In genomic region chr21:16323586-16323985, GRCh38 we compare ENCODE assay signal across 25 cellular contexts.
DNase-seq lines count a peak whose midpoint lies in the region; ATAC-seq, FAIRE-seq and TF ChIP-seq lines count a peak whose summit lies in the region.
"Had no signal": no experiment of that assay in that cellular context is flagged by ENCODE, and none has a peak within 500 bp of the region (broad histone marks: within the 10 kb centered on the region; RNA-seq: fewer than 3 reads in every experiment).

No MANE protein-coding gene starts in this region.

- no peak for ATAC-seq in natural killer cell treated with Interleukin-12 subunit alpha and Interleukin-12 subunit beta and Interleukin-15 and Interleukin-18, amount 100 ng/mL, for 72 hours
- ATAC-seq: activated CD8-positive, alpha-beta T cell treated with anti-CD3 and anti-CD28 coated beads, Interleukin-2, amount 10 ng/mL, durations not matched to agents 7 days and 5 days; activated T-helper 17 cell treated with anti-CD3 and anti-CD28 coated beads, Interleukin-2, amount 50 U/mL, for 72 hours; gastroesophageal sphincter; left colon; stimulated activated naive B cell treated with anti-CD40 and anti-IgM and Interleukin-4, amounts not matched to agents 10 μg/mL and 1 μg/mL and 100 μg/mL, for 72 hours had no signal

- H3K27me3 Mint-ChIP-seq in chondrocyte (ENCODE audit: low read depth): no peaks in the 10 kb centered on the region
- H3K27me3 Mint-ChIP-seq in natural killer cell treated with Interleukin-12 subunit alpha and Interleukin-12 subunit beta and Interleukin-15 and Interleukin-18, amount 100 ng/mL, for 72 hours: no peaks in the 10 kb centered on the region
- H3K27me3 Mint-ChIP-seq: activated T-helper 17 cell treated with anti-CD3 and anti-CD28 coated beads, Interleukin-2, amount 50 U/mL, for 72 hours; stimulated activated naive B cell treated with anti-CD40 and anti-IgM and Interleukin-4, amounts not matched to agents 10 μg/mL and 1 μg/mL and 100 μg/mL, for 72 hours had no signal

- DNase-seq in EL: peak; percentile 38
- no peak for DNase-seq in chondrocyte (ENCODE audit: low spot score)
- peak; percentile 36 for DNase-seq in fibroblast of the conjunctiva (ENCODE audit: low read depth)
- peak; percentile 74 for DNase-seq in renal cortical epithelial cell (ENCODE audit: low read depth)
- no peak for DNase-seq in H54 (ENCODE audit: insufficient read length, low spot score)
- DNase-seq in epidermal melanocyte (ENCODE audit: insufficient read length, low spot score): no peak
- DNase-seq in NCI-H82 treated with DMSO at 0.1 percent for 48 hours (lab: John Stamatoyannopoulos, UW; ENCODE audit: unreplicated experiment): no peak
- no peak for DNase-seq in natural killer cell treated with Interleukin-12 subunit alpha and Interleukin-12 subunit beta and Interleukin-15 and Interleukin-18, amount 100 ng/mL, for 72 hours (ENCODE audit: low spot score)
- DNase-seq: activated CD8-positive, alpha-beta T cell treated with anti-CD3 and anti-CD28 coated beads, Interleukin-2, amount 10 ng/mL, durations not matched to agents 7 days and 5 days; activated naive CD4-positive, alpha-beta T cell treated with anti-CD3 and anti-CD28 coated beads, Interleukin-2, amount 50 U/mL, for 16 hours; amygdala; DMS153; effector CD4-positive, alpha-beta T cell; H9; left colon; NCI-H146; NCI-H446; NCI-H748 treated with DMSO at 0.1 percent for 48 hours; Peyer's patch; SHP77; small intestine; stimulated activated naive B cell treated with anti-CD40 and anti-IgM and Interleukin-4, amounts not matched to agents 10 μg/mL and 1 μg/mL and 100 μg/mL, for 72 hours; T-helper 2 cell had no signal

- TF ChIP-seq CTCF in chondrocyte (IDR thresholded peaks at IDR 0.05): no peak

- H3K36me3 Mint-ChIP-seq in chondrocyte (ENCODE audit: low read depth): peaks cover 2% of the 10 kb centered on the region
- H3K36me3 Mint-ChIP-seq in natural killer cell treated with Interleukin-12 subunit alpha and Interleukin-12 subunit beta and Interleukin-15 and Interleukin-18, amount 100 ng/mL, for 72 hours: no peaks in the 10 kb centered on the region
- H3K36me3 Mint-ChIP-seq: stimulated activated naive B cell treated with anti-CD40 and anti-IgM and Interleukin-4, amounts not matched to agents 10 μg/mL and 1 μg/mL and 100 μg/mL, for 72 hours had no signal

- peak overlapping the region; percentile 79 for H3K27ac Mint-ChIP-seq in chondrocyte (ENCODE audit: unreplicated experiment)
- H3K27ac Mint-ChIP-seq in natural killer cell treated with Interleukin-12 subunit alpha and Interleukin-12 subunit beta and Interleukin-15 and Interleukin-18, amount 100 ng/mL, for 72 hours: no peak overlapping the region
- H3K27ac Mint-ChIP-seq: activated CD8-positive, alpha-beta T cell treated with anti-CD3 and anti-CD28 coated beads, Interleukin-2, amount 10 ng/mL, durations not matched to agents 7 days and 5 days; activated T-helper 17 cell treated with anti-CD3 and anti-CD28 coated beads, Interleukin-2, amount 50 U/mL, for 72 hours; H9; stimulated activated naive B cell treated with anti-CD40 and anti-IgM and Interleukin-4, amounts not matched to agents 10 μg/mL and 1 μg/mL and 100 μg/mL, for 72 hours had no signal

- peaks cover 4% of the 10 kb centered on the region for H3K9me3 Mint-ChIP-seq in chondrocyte (ENCODE audit: low read depth)
- peaks cover 5% of the 10 kb centered on the region for H3K9me3 Mint-ChIP-seq in natural killer cell treated with Interleukin-12 subunit alpha and Interleukin-12 subunit beta and Interleukin-15 and Interleukin-18, amount 100 ng/mL, for 72 hours
- H3K9me3 Mint-ChIP-seq: activated T-helper 17 cell treated with anti-CD3 and anti-CD28 coated beads, Interleukin-2, amount 50 U/mL, for 72 hours; H9; stimulated activated naive B cell treated with anti-CD40 and anti-IgM and Interleukin-4, amounts not matched to agents 10 μg/mL and 1 μg/mL and 100 μg/mL, for 72 hours had no signal

- H3K4me1 Mint-ChIP-seq in chondrocyte (ENCODE audit: low read depth): peaks cover 44% of the 10 kb centered on the region
- no peaks in the 10 kb centered on the region for H3K4me1 Mint-ChIP-seq in natural killer cell treated with Interleukin-12 subunit alpha and Interleukin-12 subunit beta and Interleukin-15 and Interleukin-18, amount 100 ng/mL, for 72 hours (ENCODE audit: low read depth in 2 of 2)
- H3K4me1 Mint-ChIP-seq: activated T-helper 17 cell treated with anti-CD3 and anti-CD28 coated beads, Interleukin-2, amount 50 U/mL, for 72 hours; stimulated activated naive B cell treated with anti-CD40 and anti-IgM and Interleukin-4, amounts not matched to agents 10 μg/mL and 1 μg/mL and 100 μg/mL, for 72 hours had no signal

- no peak for FAIRE-seq in H54 (lab: Jason Lieb, UNC)

- H3K4me3 Mint-ChIP-seq in chondrocyte (ENCODE audit: unreplicated experiment): no peak overlapping the region
- H3K4me3 Mint-ChIP-seq in natural killer cell treated with Interleukin-12 subunit alpha and Interleukin-12 subunit beta and Interleukin-15 and Interleukin-18, amount 100 ng/mL, for 72 hours: no peak overlapping the region
- H3K4me3 Mint-ChIP-seq: activated CD8-positive, alpha-beta T cell treated with anti-CD3 and anti-CD28 coated beads, Interleukin-2, amount 10 ng/mL, durations not matched to agents 7 days and 5 days; activated T-helper 17 cell treated with anti-CD3 and anti-CD28 coated beads, Interleukin-2, amount 50 U/mL, for 72 hours; H9; stimulated activated naive B cell treated with anti-CD40 and anti-IgM and Interleukin-4, amounts not matched to agents 10 μg/mL and 1 μg/mL and 100 μg/mL, for 72 hours had no signal

- TF ChIP-seq POLR2A in H54 (IDR thresholded peaks at IDR 0.05; ENCODE audit: low read depth, low read length): no peak

Comparison
In these comparisons a context has a peak if more than half of its experiments do, and no peak if none do; other contexts are left out.
1. DNase-seq: peak in EL (single experiment), fibroblast of the conjunctiva (single experiment) and renal cortical epithelial cell (single experiment); none in chondrocyte (single experiment), H54 (single experiment), epidermal melanocyte (single experiment), NCI-H82 treated with DMSO at 0.1 percent for 48 hours (single experiment) and natural killer cell treated with Interleukin-12 subunit alpha and Interleukin-12 subunit beta and Interleukin-15 and Interleukin-18, amount 100 ng/mL, for 72 hours (single experiment).